In the genomic region with DNA sequence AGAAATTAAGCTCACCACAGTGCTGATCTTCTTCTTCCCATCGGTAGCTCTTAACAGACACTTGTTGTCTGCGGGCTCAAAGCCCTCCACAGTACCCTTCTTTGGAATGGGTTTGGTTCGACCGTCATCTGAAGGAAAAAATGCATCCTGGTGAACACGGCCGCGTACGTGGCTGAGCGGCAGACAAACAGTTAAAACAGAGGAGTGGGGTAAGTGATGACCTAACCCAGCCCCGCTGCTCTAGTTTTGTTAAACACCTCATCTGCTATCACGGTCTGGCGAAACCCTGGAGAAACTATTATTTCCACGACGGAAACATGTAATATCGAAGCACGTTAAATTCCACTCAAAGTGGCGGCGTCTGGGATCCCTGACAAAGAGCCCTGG, we compare ENCODE assay signal across 8 cellular contexts.
DNase-seq lines count a peak whose midpoint lies in the region; ATAC-seq lines count a peak whose summit lies in the region.

No MANE protein-coding gene starts in this region.

- peak overlapping the region; percentile 93 for H3K9ac ChIP-seq in iPS-18a (ENCODE audit: low read length)

- H3K4me1 Mint-ChIP-seq in activated T-cell treated with anti-CD3 and anti-CD28 coated beads, Interleukin-2, amount 50 U/mL, for 24 hours (ENCODE audit: low read depth) = peaks cover 52% of the 10 kb centered on the region
- peaks cover 46% of the 10 kb centered on the region for H3K4me1 Mint-ChIP-seq in activated naive CD8-positive, alpha-beta T cell (ENCODE audit: low read depth)
- peaks cover 21 to 45% of the 10 kb centered on the region in 2 donors for H3K4me1 Mint-ChIP-seq in stimulated activated naive B cell treated with anti-CD40 and anti-IgM and Interleukin-4, amounts not matched to agents 10 μg/mL and 1 μg/mL and 100 μg/mL, for 72 hours

- H3K27ac ChIP-seq in iPS-18a (ENCODE audit: low read length) = peak overlapping the region; percentile 41

- no peaks in the 10 kb centered on the region for H3K27me3 ChIP-seq in iPS-18a (ENCODE audit: control insufficient read depth, insufficient read depth, low read length)

- DNase-seq in activated T-cell treated with anti-CD3 and anti-CD28 coated beads, Interleukin-2, amount 50 U/mL, for 24 hours = no peak
- no peak for DNase-seq in activated T-cell treated with anti-CD3 and anti-CD28 coated beads, Interleukin-2, amount 50 U/mL, for 1 hour
- DNase-seq in stimulated activated naive B cell treated with anti-CD40 and anti-IgM and Interleukin-4, amounts not matched to agents 10 μg/mL and 1 μg/mL and 100 μg/mL, for 72 hours = no peak
- no peak for DNase-seq in NAMALWA (ENCODE audit: low spot score)
- DNase-seq in stimulated activated CD4-positive, alpha-beta T cell treated with anti-CD3 and anti-CD28 coated beads, Interleukin-1b, Interleukin-23, amount 100 ng/mL, for 48 hours = no peak

- H3K9me3 ChIP-seq in iPS-18a (ENCODE audit: control insufficient read depth, low read depth, low read length) = no peaks in the 10 kb centered on the region

- ATAC-seq in stimulated activated naive B cell treated with anti-CD40 and anti-IgM and Interleukin-4, amounts not matched to agents 10 μg/mL and 1 μg/mL and 100 μg/mL, for 72 hours (replicated peaks) = peak in 1 of 2 donors; percentile 3
- ATAC-seq in GM18511 (IDR thresholded peaks at IDR 0.05; ENCODE audit: unreplicated experiment) = no peak

- H3K9me3 Mint-ChIP-seq in activated T-cell treated with anti-CD3 and anti-CD28 coated beads, Interleukin-2, amount 50 U/mL, for 24 hours = no peaks in the 10 kb centered on the region
- H3K9me3 Mint-ChIP-seq in activated naive CD8-positive, alpha-beta T cell (ENCODE audit: low read depth) = no peaks in the 10 kb centered on the region
- H3K9me3 Mint-ChIP-seq in stimulated activated naive B cell treated with anti-CD40 and anti-IgM and Interleukin-4, amounts not matched to agents 10 μg/mL and 1 μg/mL and 100 μg/mL, for 72 hours = no peaks in the 10 kb centered on the region

- H3K36me3 Mint-ChIP-seq in activated T-cell treated with anti-CD3 and anti-CD28 coated beads, Interleukin-2, amount 50 U/mL, for 24 hours (ENCODE audit: low read depth) = peaks cover 68% of the 10 kb centered on the region
- peaks cover 10% of the 10 kb centered on the region for H3K36me3 Mint-ChIP-seq in activated naive CD8-positive, alpha-beta T cell
- H3K36me3 Mint-ChIP-seq in stimulated activated naive B cell treated with anti-CD40 and anti-IgM and Interleukin-4, amounts not matched to agents 10 μg/mL and 1 μg/mL and 100 μg/mL, for 72 hours = peaks cover 29 to 34% of the 10 kb centered on the region in 2 donors

- peaks cover 6% of the 10 kb centered on the region for H3K4me1 ChIP-seq in iPS-18a (ENCODE audit: control insufficient read depth, low read depth, low read length)

- H3K36me3 ChIP-seq in iPS-18a (ENCODE audit: control insufficient read depth, low read depth, low read length) = peaks cover 40% of the 10 kb centered on the region

- H3K27ac Mint-ChIP-seq in activated T-cell treated with anti-CD3 and anti-CD28 coated beads, Interleukin-2, amount 50 U/mL, for 24 hours = peak overlapping the region; percentile 98
- H3K27ac Mint-ChIP-seq in activated naive CD8-positive, alpha-beta T cell = peak overlapping the region; percentile 98
- peak overlapping the region; percentile 98 for H3K27ac Mint-ChIP-seq in stimulated activated naive B cell treated with anti-CD40 and anti-IgM and Interleukin-4, amounts not matched to agents 10 μg/mL and 1 μg/mL and 100 μg/mL, for 72 hours

- H3K4me3 Mint-ChIP-seq in activated T-cell treated with anti-CD3 and anti-CD28 coated beads, Interleukin-2, amount 50 U/mL, for 24 hours = peak overlapping the region; percentile 98
- peak overlapping the region; percentile 99 for H3K4me3 Mint-ChIP-seq in activated naive CD8-positive, alpha-beta T cell
- peak overlapping the region; percentile 95 to 100 for H3K4me3 Mint-ChIP-seq in stimulated activated naive B cell treated with anti-CD40 and anti-IgM and Interleukin-4, amounts not matched to agents 10 μg/mL and 1 μg/mL and 100 μg/mL, for 72 hours

- H3K27me3 Mint-ChIP-seq in activated T-cell treated with anti-CD3 and anti-CD28 coated beads, Interleukin-2, amount 50 U/mL, for 24 hours = no peaks in the 10 kb centered on the region
- H3K27me3 Mint-ChIP-seq in activated naive CD8-positive, alpha-beta T cell = no peaks in the 10 kb centered on the region
- H3K27me3 Mint-ChIP-seq in stimulated activated naive B cell treated with anti-CD40 and anti-IgM and Interleukin-4, amounts not matched to agents 10 μg/mL and 1 μg/mL and 100 μg/mL, for 72 hours = no peaks in the 10 kb centered on the region

- peak overlapping the region; percentile 93 for H3K4me3 ChIP-seq in iPS-18a (ENCODE audit: low read length)
